ENCODE assay signal across 13 cellular contexts in the genomic region with DNA sequence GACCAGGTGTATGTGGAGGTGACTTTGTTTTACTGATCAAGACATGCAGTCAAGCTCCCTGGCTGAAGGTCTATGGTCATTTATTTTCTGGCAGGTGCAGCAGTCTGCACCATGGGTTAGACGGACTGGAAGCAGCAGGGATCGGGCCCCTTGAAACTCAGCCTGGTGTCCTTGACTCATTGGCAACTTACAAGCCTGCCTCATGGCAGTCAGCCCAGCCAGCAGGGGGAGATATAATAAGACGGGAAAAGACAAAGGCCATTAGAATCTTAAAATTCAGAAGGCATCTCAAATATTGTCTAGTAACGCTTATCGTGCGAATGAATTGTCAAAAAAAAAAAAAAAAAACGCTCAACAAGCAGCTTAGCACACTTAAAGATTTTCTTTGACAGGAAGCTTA.
A peak's percentile ranks its signal among the peaks of the same experiment; 100 is the strongest.
DNase-seq lines count a peak whose midpoint lies in the region; TF ChIP-seq lines count a peak whose summit lies in the region.
"Had no signal": no experiment of that assay in that cellular context is flagged by ENCODE, and none has a peak within 500 bp of the region (broad histone marks: within the 10 kb centered on the region; RNA-seq: fewer than 3 reads in every experiment).

No MANE protein-coding gene starts in this region.

- H3K36me3 Mint-ChIP-seq in activated T-cell treated with anti-CD3 and anti-CD28 coated beads, Interleukin-2, amount 50 U/mL, for 24 hours (ENCODE audit: low read depth) = no peaks in the 10 kb centered on the region
- H3K36me3 Mint-ChIP-seq: CD8-positive, alpha-beta memory T cell had no signal

- no peaks in the 10 kb centered on the region for H3F3A ChIP-seq in smooth muscle cell (ENCODE audit: low read depth)

- peaks cover 11% of the 10 kb centered on the region for H3K27me3 Mint-ChIP-seq in activated T-cell treated with anti-CD3 and anti-CD28 coated beads, Interleukin-2, amount 50 U/mL, for 24 hours

- H3K4me3 ChIP-seq in fibroblast of lung (replicated peaks in 1 of 4; ENCODE audit: control extremely low read depth in 1 of 4, insufficient read depth in 1 of 4, low read depth in 3 of 4, low read length in 4 of 4) (no peak overlapping the region), smooth muscle cell (no peak overlapping the region)
- H3K4me3 ChIP-seq: dorsolateral prefrontal cortex, thoracic aorta had no signal

- no peak overlapping the region for H3K4me3 Mint-ChIP-seq in activated T-cell treated with anti-CD3 and anti-CD28 coated beads, Interleukin-2, amount 50 U/mL, for 24 hours
- H3K4me3 Mint-ChIP-seq: CD8-positive, alpha-beta memory T cell; T-helper 17 cell had no signal

- no peaks in the 10 kb centered on the region for H3K4me1 Mint-ChIP-seq in activated T-cell treated with anti-CD3 and anti-CD28 coated beads, Interleukin-2, amount 50 U/mL, for 24 hours (ENCODE audit: low read depth)
- H3K4me1 Mint-ChIP-seq: CD8-positive, alpha-beta memory T cell; T-helper 17 cell had no signal

- H3K27me3 ChIP-seq in fibroblast of lung (ENCODE audit: control insufficient read depth, insufficient read depth, low read length) = no peaks in the 10 kb centered on the region
- H3K27me3 ChIP-seq in smooth muscle cell (ENCODE audit: low read depth) = peaks cover 25% of the 10 kb centered on the region
- H3K27me3 ChIP-seq: neutrophil had no signal

- H3K4me2 ChIP-seq in fibroblast of lung (ENCODE audit: extremely low read depth, insufficient read depth, low read length) (no peak overlapping the region), smooth muscle cell (no peak overlapping the region)

- no peak overlapping the region for H3K27ac Mint-ChIP-seq in activated T-cell treated with anti-CD3 and anti-CD28 coated beads, Interleukin-2, amount 50 U/mL, for 24 hours
- H3K27ac Mint-ChIP-seq: CD8-positive, alpha-beta memory T cell; T-helper 17 cell had no signal

- H3K79me2 ChIP-seq in fibroblast of lung (ENCODE audit: control insufficient read depth, insufficient read depth, low read length) (no peaks in the 10 kb centered on the region), smooth muscle cell (ENCODE audit: low read depth) (no peaks in the 10 kb centered on the region)

- H4K20me1 ChIP-seq in fibroblast of lung (ENCODE audit: control insufficient read depth, extremely low read depth, insufficient read depth, low read length) (no peaks in the 10 kb centered on the region), smooth muscle cell (ENCODE audit: low read depth) (no peaks in the 10 kb centered on the region)

- H3K4me1 ChIP-seq in fibroblast of lung (ENCODE audit: control insufficient read depth, extremely low read depth, insufficient read depth, low read length) (no peaks in the 10 kb centered on the region), smooth muscle cell (ENCODE audit: low read depth) (no peaks in the 10 kb centered on the region)

- H3K9ac ChIP-seq in fibroblast of lung (ENCODE audit: insufficient read depth, low read length) (no peak overlapping the region), smooth muscle cell (ENCODE audit: low read depth) (no peak overlapping the region)

- H3K9me3 ChIP-seq in fibroblast of lung (ENCODE audit: control insufficient read depth, insufficient read depth, low read depth, low read length) (no peaks in the 10 kb centered on the region), smooth muscle cell (replicated peaks; ENCODE audit: low read depth) (no peaks in the 10 kb centered on the region)
- H3K9me3 ChIP-seq: neutrophil, thoracic aorta had no signal

- H3K27ac ChIP-seq in fibroblast of lung (ENCODE audit: insufficient read depth, low read length) (no peak overlapping the region), smooth muscle cell (ENCODE audit: low read depth) (no peak overlapping the region)
- H3K27ac ChIP-seq: dorsolateral prefrontal cortex, neutrophil, thoracic aorta had no signal

- WGBS in smooth muscle cell (ENCODE audit: low lambda C conversion rate) = 66% methylated on average over 7 of the region's 7 CpGs

- H3K36me3 ChIP-seq in fibroblast of lung (ENCODE audit: control insufficient read depth, insufficient read depth, low read length) (no peaks in the 10 kb centered on the region), smooth muscle cell (ENCODE audit: low read depth) (no peaks in the 10 kb centered on the region)
- H3K36me3 ChIP-seq: neutrophil, thoracic aorta had no signal

- no peaks in the 10 kb centered on the region for H3K9me3 Mint-ChIP-seq in activated T-cell treated with anti-CD3 and anti-CD28 coated beads, Interleukin-2, amount 50 U/mL, for 24 hours

- TF ChIP-seq CTCF in fibroblast of lung (conservative IDR thresholded peaks at IDR 0.05 in 1 of 2, IDR thresholded peaks at IDR 0.05 in 1 of 2; ENCODE audit: low read depth in 1 of 2, low read length in 2 of 2) (peak; percentile 47 to 49), smooth muscle cell (IDR thresholded peaks at IDR 0.05; ENCODE audit: borderline replicate concordance, insufficient read depth, poor library complexity, severe bottlenecking) (peak; percentile 50)

- peak; percentile 16 to 18 for DNase-seq in activated T-cell treated with anti-CD3 and anti-CD28 coated beads, Interleukin-2, amount 50 U/mL, for 48 hours
- no peak for DNase-seq in activated T-cell treated with anti-CD3 and anti-CD28 coated beads, Interleukin-2, amount 50 U/mL, for 24 hours
- DNase-seq in NCI-H69 (lab: John Stamatoyannopoulos, UW) (peak; percentile 6), fibroblast of lung (ENCODE audit: low read depth in 2 of 2) (peak; percentile 25 to 44), smooth muscle cell (lab: John Stamatoyannopoulos, UW; ENCODE audit: unreplicated experiment) (no peak), AML-193 (lab: John Stamatoyannopoulos, UW) (no peak), dedifferentiated amniotic fluid mesenchymal stem cell (ENCODE audit: extremely low spot score) (no peak), kidney glomerular epithelial cell (lab: John Stamatoyannopoulos, UW) (no peak)
- DNase-seq: CD8-positive, alpha-beta memory T cell; dorsolateral prefrontal cortex; T-helper 17 cell had no signal

- H2AFZ ChIP-seq in fibroblast of lung (ENCODE audit: low read length) (no peak overlapping the region), smooth muscle cell (ENCODE audit: low read depth) (no peak overlapping the region)

Comparison
In these comparisons a context has a peak if more than half of its experiments do, and no peak if none do; other contexts are left out.
1. DNase-seq: peak in activated T-cell treated with anti-CD3 and anti-CD28 coated beads, Interleukin-2, amount 50 U/mL, for 48 hours (2 of 2), NCI-H69 (single experiment) and fibroblast of lung (2 of 2); none in activated T-cell treated with anti-CD3 and anti-CD28 coated beads, Interleukin-2, amount 50 U/mL, for 24 hours (single experiment), smooth muscle cell (single experiment), AML-193 (0 of 2), dedifferentiated amniotic fluid mesenchymal stem cell (single experiment) and kidney glomerular epithelial cell (single experiment).